In the genomic region with DNA sequence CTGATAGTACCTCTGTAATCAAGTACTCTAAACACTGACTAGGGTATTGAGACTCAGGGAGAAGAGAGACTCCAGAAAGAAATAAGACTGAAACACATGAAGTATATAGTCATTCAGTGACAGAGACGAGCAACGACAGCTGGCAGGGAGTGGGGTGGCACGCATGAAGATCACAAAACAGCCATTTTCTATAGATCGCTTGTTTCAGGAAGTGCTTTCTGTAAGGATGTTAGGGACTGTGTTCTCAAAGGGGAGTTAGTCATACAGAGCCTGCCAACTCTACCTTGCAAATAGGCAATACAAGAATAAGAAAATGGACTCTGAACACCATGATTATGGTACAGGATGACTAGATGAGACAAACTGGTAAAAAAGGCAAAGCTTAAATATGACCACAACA, we compare ENCODE assay signal across 8 cellular contexts.
DNase-seq lines count a peak whose midpoint lies in the region; ATAC-seq and TF ChIP-seq lines count a peak whose summit lies in the region.

No MANE protein-coding gene starts in this region.

- in situ Hi-C loops in brain microvascular endothelial cell (cut with HindIII; ENCODE audit: low pct_ligation_motif_present, low sequenced_read_pairs): no loop called here

- peak overlapping the region; percentile 93 for H3K27ac ChIP-seq in SK-N-MC
- H3K27ac ChIP-seq in heart right ventricle: no peak overlapping the region
- H3K27ac ChIP-seq in brain microvascular endothelial cell: no peak overlapping the region

- 86 to 88% methylated on average over 4 of the region's 4 CpGs for WGBS in heart right ventricle, 2 donors

- TF ChIP-seq CTCF in heart right ventricle (IDR thresholded peaks at IDR 0.05): no peak
- TF ChIP-seq CTCF in brain microvascular endothelial cell (IDR thresholded peaks at IDR 0.05; ENCODE audit: low read depth, low read length, missing control alignments): no peak

- peaks cover 0 to 13% (median 0%) of the 10 kb centered on the region in 3 donors for H3K36me3 Mint-ChIP-seq in naive thymus-derived CD8-positive, alpha-beta T cell

- H3K9ac ChIP-seq in SK-N-MC (ENCODE audit: insufficient read length): no peak overlapping the region

- H3K27me3 Mint-ChIP-seq in naive thymus-derived CD8-positive, alpha-beta T cell: no peaks in the 10 kb centered on the region

- peaks cover 10 to 38% (median 25%) of the 10 kb centered on the region in 4 donors for H3K4me1 Mint-ChIP-seq in naive thymus-derived CD8-positive, alpha-beta T cell

- POLR2A ChIA-PET in naive thymus-derived CD8-positive, alpha-beta T cell (lab: Charles Lee): interaction anchor here (0.6 to 1.3 kb wide), 8 partner anchors 101 to 490 kb away, joined by 3 to 6 read pairs (median 4); a partner anchor contains a TSS

- no peak overlapping the region for H3K27ac Mint-ChIP-seq in naive thymus-derived CD8-positive, alpha-beta T cell

- H3K27me3 ChIP-seq in heart right ventricle (no peaks in the 10 kb centered on the region), brain microvascular endothelial cell (replicated peaks) (no peaks in the 10 kb centered on the region)

- H3K9me3 ChIP-seq in SK-N-MC (ENCODE audit: low read depth, low read length) (no peaks in the 10 kb centered on the region), heart right ventricle (no peaks in the 10 kb centered on the region)

- no peaks in the 10 kb centered on the region for H3K9me3 Mint-ChIP-seq in naive thymus-derived CD8-positive, alpha-beta T cell

- no peak overlapping the region for H3K4me3 Mint-ChIP-seq in naive thymus-derived CD8-positive, alpha-beta T cell

- H3K36me3 ChIP-seq in SK-N-MC (ENCODE audit: insufficient read depth, low read length) (peaks cover 52% of the 10 kb centered on the region), heart right ventricle (peaks cover 0 to 9% (median 0%) of the 10 kb centered on the region in 9 donors), brain microvascular endothelial cell (replicated peaks) (peaks cover 6% of the 10 kb centered on the region)

- DNase-seq in SK-N-MC (ENCODE audit: low read depth, low spot score) (no peak), heart right ventricle (no peak), brain microvascular endothelial cell (no peak), medulla oblongata (ENCODE audit: extremely low spot score) (no peak), GM03348 (ENCODE audit: low spot score) (no peak)
- peak in 6 of 10 donors; percentile 3 to 34 (median 18) for DNase-seq in naive thymus-derived CD8-positive, alpha-beta T cell

- no peak overlapping the region for H3K4me3 ChIP-seq in SK-N-MC
- no peak overlapping the region for H3K4me3 ChIP-seq in heart right ventricle
- H3K4me3 ChIP-seq in brain microvascular endothelial cell (ENCODE audit: low read depth, low read length): no peak overlapping the region

- intact Hi-C loops in heart right ventricle (cut with DNase I): loop anchor here in 9 of 10 donors (2.0 to 10.0 kb wide), 10 partner anchors 137 to 1327 kb away; a partner anchor contains a TSS

- ATAC-seq in GM18519 (IDR thresholded peaks at IDR 0.05; ENCODE audit: low FRiP score, unreplicated experiment) (peak; percentile 93), HG02642 (IDR thresholded peaks at IDR 0.05; ENCODE audit: poor library complexity, unreplicated experiment) (peak; percentile 97), heart right ventricle (no peak)
- ATAC-seq in naive thymus-derived CD8-positive, alpha-beta T cell: peak; percentile 86 to 93

- peaks cover 0 to 70% (median 43%) of the 10 kb centered on the region in 9 donors for H3K4me1 ChIP-seq in heart right ventricle

Comparison
In these comparisons a context has a peak if more than half of its experiments do, and no peak if none do; other contexts are left out.
1. ATAC-seq: peak in GM18519 (single experiment), HG02642 (single experiment) and naive thymus-derived CD8-positive, alpha-beta T cell (2 of 2); none in heart right ventricle (0 of 8).
2. DNase-seq: peak in naive thymus-derived CD8-positive, alpha-beta T cell (6 of 10); none in SK-N-MC (single experiment), heart right ventricle (0 of 2), brain microvascular endothelial cell (single experiment), medulla oblongata (single experiment) and GM03348 (single experiment).